1 cellular context compared by ENCODE assay signal in genomic region chr9:124659099-124659659, GRCh38.
TF ChIP-seq lines count a peak whose summit lies in the region.

No MANE protein-coding gene starts in this region.

TF ChIP-seq in K562, 482 proteins besides CTCF, POLR2A, EP300 and RAD21 (continued from another document and continues in another):
- TF ChIP-seq GTF3C2 (IDR thresholded peaks at IDR 0.05; ENCODE audit: borderline replicate concordance, extremely low read depth, insufficient read length) (no peak), RB1 (IDR thresholded peaks at IDR 0.05; ENCODE audit: low read depth) (no peak), ZNF347 (CRISPR knock-in tag; IDR thresholded peaks at IDR 0.05; ENCODE audit: low read depth) (no peak), NCOR1 (IDR thresholded peaks at IDR 0.05) (peak; percentile 92), CCNT2 (IDR thresholded peaks at IDR 0.05; ENCODE audit: borderline replicate concordance, extremely low read depth, insufficient read length, low read depth, low read length) (no peak), EGR1 (conservative IDR thresholded peaks at IDR 0.05) (peak; percentile 75), SUPT5H (IDR thresholded peaks at IDR 0.05) (peak; percentile 65), CHD2 (IDR thresholded peaks at IDR 0.05; ENCODE audit: low read depth, low read length) (no peak), PREB (CRISPR knock-in tag; IDR thresholded peaks at IDR 0.05) (no peak), CREB5 (CRISPR knock-in tag; IDR thresholded peaks at IDR 0.05) (no peak), U2AF1 (optimal IDR thresholded peaks at IDR 0.05; ENCODE audit: low read depth, low read length) (no peak), CEBPZ (IDR thresholded peaks at IDR 0.05; ENCODE audit: borderline replicate concordance, low read depth, low read length) (no peak), ARID2 (IDR thresholded peaks at IDR 0.05) (no peak), SRSF7 (optimal IDR thresholded peaks at IDR 0.05; ENCODE audit: low read depth, low read length) (no peak), ZNF79 (CRISPR knock-in tag; IDR thresholded peaks at IDR 0.05; ENCODE audit: low read depth) (no peak), CAMTA2 (CRISPR knock-in tag; conservative IDR thresholded peaks at IDR 0.05) (no peak), ZNF561 (CRISPR knock-in tag; conservative IDR thresholded peaks at IDR 0.05) (no peak), FOXA3 (CRISPR knock-in tag; conservative IDR thresholded peaks at IDR 0.05 in 1 of 2, IDR thresholded peaks at IDR 0.05 in 1 of 2) (no peak), ZNF12 (CRISPR knock-in tag; IDR thresholded peaks at IDR 0.05) (no peak), BCOR (IDR thresholded peaks at IDR 0.05) (peak; percentile 65; the same call in 1 of the 2 replicates), USF1 (CRISPR knock-in tag; IDR thresholded peaks at IDR 0.05) (no peak), E2F1 (CRISPR knock-in tag; IDR thresholded peaks at IDR 0.05) (no peak), FOXJ3 (CRISPR knock-in tag; IDR thresholded peaks at IDR 0.05) (no peak), ZBTB7A (IDR thresholded peaks at IDR 0.05; ENCODE audit: borderline replicate concordance, control insufficient read depth, low read depth, low read length) (no peak; the same call in 1 of the 2 replicates), HEY1 (CRISPR knock-in tag; IDR thresholded peaks at IDR 0.05; ENCODE audit: borderline replicate concordance) (no peak), EZH2 (IDR thresholded peaks at IDR 0.05; ENCODE audit: borderline replicate concordance, low read depth, low read length) (no peak), NUFIP1 (IDR thresholded peaks at IDR 0.05; ENCODE audit: partially characterized antibody) (no peak), ZFX (CRISPR knock-in tag; IDR thresholded peaks at IDR 0.05) (no peak), ZNF696 (CRISPR knock-in tag; conservative IDR thresholded peaks at IDR 0.05) (no peak), ELF2 (CRISPR knock-in tag; IDR thresholded peaks at IDR 0.05) (no peak), MIER1 (IDR thresholded peaks at IDR 0.05; ENCODE audit: low read depth) (no peak), PTBP1 (IDR thresholded peaks at IDR 0.05; ENCODE audit: low read depth, low read length) (no peak), HNRNPUL1 (IDR thresholded peaks at IDR 0.05; ENCODE audit: low read length) (no peak), MTA3 (IDR thresholded peaks at IDR 0.05; ENCODE audit: borderline replicate concordance) (0 out of 2 replicates have a peak, but pooled peaks have one; percentile 31), SIN3A (IDR thresholded peaks at IDR 0.05; ENCODE audit: borderline replicate concordance in 2 of 2, control insufficient read depth in 1 of 2, low read depth in 2 of 2, low read length in 2 of 2) (peak; percentile 25 to 59; a peak in 1 of 4 replicates), ILK (tag; IDR thresholded peaks at IDR 0.05; ENCODE audit: borderline replicate concordance, low read depth) (no peak), PPARD (CRISPR knock-in tag; IDR thresholded peaks at IDR 0.05) (no peak), CEBPG (CRISPR knock-in tag; IDR thresholded peaks at IDR 0.05) (no peak), CEBPG (tag; conservative IDR thresholded peaks at IDR 0.05 in 1 of 2, IDR thresholded peaks at IDR 0.05 in 1 of 2) (peak in 1 of 2 experiments; percentile 66; a peak in 2 of 4 replicates), NR3C1 (CRISPR knock-in tag; IDR thresholded peaks at IDR 0.05) (no peak), FOXO4 (CRISPR knock-in tag; IDR thresholded peaks at IDR 0.05) (no peak), SRSF3 (IDR thresholded peaks at IDR 0.05; ENCODE audit: insufficient read depth, low read length) (no peak), NFXL1 (CRISPR knock-in tag; IDR thresholded peaks at IDR 0.05) (no peak), ZNF165 (CRISPR knock-in tag; IDR thresholded peaks at IDR 0.05; ENCODE audit: borderline replicate concordance) (no peak)
- TF ChIP-seq, protein P1, sequence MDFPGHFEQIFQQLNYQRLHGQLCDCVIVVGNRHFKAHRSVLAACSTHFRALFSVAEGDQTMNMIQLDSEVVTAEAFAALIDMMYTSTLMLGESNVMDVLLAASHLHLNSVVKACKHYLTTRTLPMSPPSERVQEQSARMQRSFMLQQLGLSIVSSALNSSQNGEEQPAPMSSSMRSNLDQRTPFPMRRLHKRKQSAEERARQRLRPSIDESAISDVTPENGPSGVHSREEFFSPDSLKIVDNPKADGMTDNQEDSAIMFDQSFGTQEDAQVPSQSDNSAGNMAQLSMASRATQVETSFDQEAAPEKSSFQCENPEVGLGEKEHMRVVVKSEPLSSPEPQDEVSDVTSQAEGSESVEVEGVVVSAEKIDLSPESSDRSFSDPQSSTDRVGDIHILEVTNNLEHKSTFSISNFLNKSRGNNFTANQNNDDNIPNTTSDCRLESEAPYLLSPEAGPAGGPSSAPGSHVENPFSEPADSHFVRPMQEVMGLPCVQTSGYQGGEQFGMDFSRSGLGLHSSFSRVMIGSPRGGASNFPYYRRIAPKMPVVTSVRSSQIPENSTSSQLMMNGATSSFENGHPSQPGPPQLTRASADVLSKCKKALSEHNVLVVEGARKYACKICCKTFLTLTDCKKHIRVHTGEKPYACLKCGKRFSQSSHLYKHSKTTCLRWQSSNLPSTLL (IDR thresholded peaks at IDR 0.05), result no peak
- TF ChIP-seq, protein P2, sequence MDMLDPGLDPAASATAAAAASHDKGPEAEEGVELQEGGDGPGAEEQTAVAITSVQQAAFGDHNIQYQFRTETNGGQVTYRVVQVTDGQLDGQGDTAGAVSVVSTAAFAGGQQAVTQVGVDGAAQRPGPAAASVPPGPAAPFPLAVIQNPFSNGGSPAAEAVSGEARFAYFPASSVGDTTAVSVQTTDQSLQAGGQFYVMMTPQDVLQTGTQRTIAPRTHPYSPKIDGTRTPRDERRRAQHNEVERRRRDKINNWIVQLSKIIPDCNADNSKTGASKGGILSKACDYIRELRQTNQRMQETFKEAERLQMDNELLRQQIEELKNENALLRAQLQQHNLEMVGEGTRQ (CRISPR knock-in tag; IDR thresholded peaks at IDR 0.05), result no peak
- TF ChIP-seq, protein P3, sequence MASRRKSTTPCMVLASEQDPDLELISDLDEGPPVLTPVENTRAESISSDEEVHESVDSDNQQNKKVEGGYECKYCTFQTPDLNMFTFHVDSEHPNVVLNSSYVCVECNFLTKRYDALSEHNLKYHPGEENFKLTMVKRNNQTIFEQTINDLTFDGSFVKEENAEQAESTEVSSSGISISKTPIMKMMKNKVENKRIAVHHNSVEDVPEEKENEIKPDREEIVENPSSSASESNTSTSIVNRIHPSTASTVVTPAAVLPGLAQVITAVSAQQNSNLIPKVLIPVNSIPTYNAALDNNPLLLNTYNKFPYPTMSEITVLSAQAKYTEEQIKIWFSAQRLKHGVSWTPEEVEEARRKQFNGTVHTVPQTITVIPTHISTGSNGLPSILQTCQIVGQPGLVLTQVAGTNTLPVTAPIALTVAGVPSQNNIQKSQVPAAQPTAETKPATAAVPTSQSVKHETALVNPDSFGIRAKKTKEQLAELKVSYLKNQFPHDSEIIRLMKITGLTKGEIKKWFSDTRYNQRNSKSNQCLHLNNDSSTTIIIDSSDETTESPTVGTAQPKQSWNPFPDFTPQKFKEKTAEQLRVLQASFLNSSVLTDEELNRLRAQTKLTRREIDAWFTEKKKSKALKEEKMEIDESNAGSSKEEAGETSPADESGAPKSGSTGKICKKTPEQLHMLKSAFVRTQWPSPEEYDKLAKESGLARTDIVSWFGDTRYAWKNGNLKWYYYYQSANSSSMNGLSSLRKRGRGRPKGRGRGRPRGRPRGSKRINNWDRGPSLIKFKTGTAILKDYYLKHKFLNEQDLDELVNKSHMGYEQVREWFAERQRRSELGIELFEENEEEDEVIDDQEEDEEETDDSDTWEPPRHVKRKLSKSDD (conservative IDR thresholded peaks at IDR 0.05; ENCODE audit: low read length), result no peak; the same call in 1 of the 2 replicates
- TF ChIP-seq, protein P4, sequence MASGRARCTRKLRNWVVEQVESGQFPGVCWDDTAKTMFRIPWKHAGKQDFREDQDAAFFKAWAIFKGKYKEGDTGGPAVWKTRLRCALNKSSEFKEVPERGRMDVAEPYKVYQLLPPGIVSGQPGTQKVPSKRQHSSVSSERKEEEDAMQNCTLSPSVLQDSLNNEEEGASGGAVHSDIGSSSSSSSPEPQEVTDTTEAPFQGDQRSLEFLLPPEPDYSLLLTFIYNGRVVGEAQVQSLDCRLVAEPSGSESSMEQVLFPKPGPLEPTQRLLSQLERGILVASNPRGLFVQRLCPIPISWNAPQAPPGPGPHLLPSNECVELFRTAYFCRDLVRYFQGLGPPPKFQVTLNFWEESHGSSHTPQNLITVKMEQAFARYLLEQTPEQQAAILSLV (tag; IDR thresholded peaks at IDR 0.05), result no peak
